ENCODE assay signal across 2 cellular contexts in genomic region chr19:39165857-39166256, GRCh38.
TF ChIP-seq lines count a peak whose summit lies in the region.

No MANE protein-coding gene starts in this region.

TF ChIP-seq in H1, 55 proteins besides CTCF, POLR2A, EP300 and RAD21:
- TF ChIP-seq SP2 (IDR thresholded peaks at IDR 0.05; ENCODE audit: low read length) (no peak), FOSL1 (IDR thresholded peaks at IDR 0.05; ENCODE audit: insufficient read depth, low read depth, low read length) (no peak), RNF2 (IDR thresholded peaks at IDR 0.05; ENCODE audit: borderline replicate concordance, low read depth, low read length, missing control alignments, poor library complexity, severe bottlenecking) (no peak), BRCA1 (IDR thresholded peaks at IDR 0.05; ENCODE audit: low read depth, low read length) (no peak), MAFK (IDR thresholded peaks at IDR 0.05; ENCODE audit: low read depth, low read length) (no peak), TAF7 (optimal IDR thresholded peaks at IDR 0.05; ENCODE audit: borderline replicate concordance, low read depth, low read length) (no peak), GTF2F1 (IDR thresholded peaks at IDR 0.05; ENCODE audit: borderline replicate concordance, low read depth, low read length) (no peak), CBX8 (IDR thresholded peaks at IDR 0.05; ENCODE audit: borderline replicate concordance, low read depth, low read length) (no peak), BCL11A (IDR thresholded peaks at IDR 0.05; ENCODE audit: low read depth in 2 of 2, low read length in 2 of 2) (no peak), CEBPB (IDR thresholded peaks at IDR 0.05; ENCODE audit: low read depth, low read length) (no peak), EGR1 (IDR thresholded peaks at IDR 0.05; ENCODE audit: borderline replicate concordance, low read depth, low read length) (no peak), KDM1A (IDR thresholded peaks at IDR 0.05; ENCODE audit: borderline replicate concordance, low read length) (no peak), ASH2L (IDR thresholded peaks at IDR 0.05; ENCODE audit: low read length) (no peak), CTBP2 (IDR thresholded peaks at IDR 0.05; ENCODE audit: borderline replicate concordance, insufficient read depth, insufficient read length, low read length) (no peak), SAP30 (IDR thresholded peaks at IDR 0.05; ENCODE audit: insufficient read depth, insufficient replicate concordance, low read length) (no peak), HDAC6 (IDR thresholded peaks at IDR 0.05; ENCODE audit: low read depth, low read length) (no peak), ZNF274 (IDR thresholded peaks at IDR 0.05; ENCODE audit: borderline replicate concordance, extremely low read depth, low read length) (no peak), POU5F1 (IDR thresholded peaks at IDR 0.05; ENCODE audit: low read depth, low read length) (no peak), RFX5 (IDR thresholded peaks at IDR 0.05; ENCODE audit: borderline replicate concordance, low read depth, low read length) (no peak)
- TF ChIP-seq, protein P1, sequence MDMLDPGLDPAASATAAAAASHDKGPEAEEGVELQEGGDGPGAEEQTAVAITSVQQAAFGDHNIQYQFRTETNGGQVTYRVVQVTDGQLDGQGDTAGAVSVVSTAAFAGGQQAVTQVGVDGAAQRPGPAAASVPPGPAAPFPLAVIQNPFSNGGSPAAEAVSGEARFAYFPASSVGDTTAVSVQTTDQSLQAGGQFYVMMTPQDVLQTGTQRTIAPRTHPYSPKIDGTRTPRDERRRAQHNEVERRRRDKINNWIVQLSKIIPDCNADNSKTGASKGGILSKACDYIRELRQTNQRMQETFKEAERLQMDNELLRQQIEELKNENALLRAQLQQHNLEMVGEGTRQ (IDR thresholded peaks at IDR 0.05; ENCODE audit: low read length), result no peak

TF ChIP-seq in SK-N-SH, 30 proteins besides CTCF, POLR2A, EP300 and RAD21:
- no peak for TF ChIP-seq JUND (IDR thresholded peaks at IDR 0.05)
- no peak for TF ChIP-seq RFX5 (IDR thresholded peaks at IDR 0.05; ENCODE audit: low read length)
- TF ChIP-seq SMC3 (IDR thresholded peaks at IDR 0.05; ENCODE audit: low read depth, low read length), result no peak
- TF ChIP-seq GATA2 (CRISPR knock-in tag; IDR thresholded peaks at IDR 0.05), result no peak
- no peak for TF ChIP-seq SIN3A (IDR thresholded peaks at IDR 0.05; ENCODE audit: borderline replicate concordance, low read depth, low read length)
- TF ChIP-seq MXI1 (IDR thresholded peaks at IDR 0.05; ENCODE audit: low read depth, low read length), result no peak
- no peak for TF ChIP-seq EZH2phosphoT487 (IDR thresholded peaks at IDR 0.05; ENCODE audit: borderline replicate concordance, low read depth)
- TF ChIP-seq NRF1 (IDR thresholded peaks at IDR 0.05; ENCODE audit: low read depth, low read length), result no peak
- no peak for TF ChIP-seq FOXM1 (IDR thresholded peaks at IDR 0.05; ENCODE audit: low read depth)
- TF ChIP-seq FOXJ3 (CRISPR knock-in tag; IDR thresholded peaks at IDR 0.05), result no peak
- TF ChIP-seq ELF1 (IDR thresholded peaks at IDR 0.05), result no peak
- TF ChIP-seq, protein P2, sequence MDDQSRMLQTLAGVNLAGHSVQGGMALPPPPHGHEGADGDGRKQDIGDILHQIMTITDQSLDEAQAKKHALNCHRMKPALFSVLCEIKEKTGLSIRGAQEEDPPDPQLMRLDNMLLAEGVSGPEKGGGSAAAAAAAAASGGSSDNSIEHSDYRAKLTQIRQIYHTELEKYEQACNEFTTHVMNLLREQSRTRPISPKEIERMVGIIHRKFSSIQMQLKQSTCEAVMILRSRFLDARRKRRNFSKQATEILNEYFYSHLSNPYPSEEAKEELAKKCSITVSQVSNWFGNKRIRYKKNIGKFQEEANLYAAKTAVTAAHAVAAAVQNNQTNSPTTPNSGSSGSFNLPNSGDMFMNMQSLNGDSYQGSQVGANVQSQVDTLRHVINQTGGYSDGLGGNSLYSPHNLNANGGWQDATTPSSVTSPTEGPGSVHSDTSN (IDR thresholded peaks at IDR 0.05), result no peak
- TF ChIP-seq IRF3 (IDR thresholded peaks at IDR 0.05; ENCODE audit: low read depth, low read length), result no peak
- TF ChIP-seq YY1 (IDR thresholded peaks at IDR 0.05; ENCODE audit: low read depth), result no peak
- no peak for TF ChIP-seq CHD2 (IDR thresholded peaks at IDR 0.05; ENCODE audit: low read length, partially characterized antibody)
- TF ChIP-seq REST (IDR thresholded peaks at IDR 0.05; ENCODE audit: low read depth, low read length), result no peak
- TF ChIP-seq, protein P3, sequence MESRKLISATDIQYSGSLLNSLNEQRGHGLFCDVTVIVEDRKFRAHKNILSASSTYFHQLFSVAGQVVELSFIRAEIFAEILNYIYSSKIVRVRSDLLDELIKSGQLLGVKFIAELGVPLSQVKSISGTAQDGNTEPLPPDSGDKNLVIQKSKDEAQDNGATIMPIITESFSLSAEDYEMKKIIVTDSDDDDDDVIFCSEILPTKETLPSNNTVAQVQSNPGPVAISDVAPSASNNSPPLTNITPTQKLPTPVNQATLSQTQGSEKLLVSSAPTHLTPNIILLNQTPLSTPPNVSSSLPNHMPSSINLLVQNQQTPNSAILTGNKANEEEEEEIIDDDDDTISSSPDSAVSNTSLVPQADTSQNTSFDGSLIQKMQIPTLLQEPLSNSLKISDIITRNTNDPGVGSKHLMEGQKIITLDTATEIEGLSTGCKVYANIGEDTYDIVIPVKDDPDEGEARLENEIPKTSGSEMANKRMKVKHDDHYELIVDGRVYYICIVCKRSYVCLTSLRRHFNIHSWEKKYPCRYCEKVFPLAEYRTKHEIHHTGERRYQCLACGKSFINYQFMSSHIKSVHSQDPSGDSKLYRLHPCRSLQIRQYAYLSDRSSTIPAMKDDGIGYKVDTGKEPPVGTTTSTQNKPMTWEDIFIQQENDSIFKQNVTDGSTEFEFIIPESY (IDR thresholded peaks at IDR 0.05; ENCODE audit: borderline replicate concordance, low read depth), result no peak
- no peak for TF ChIP-seq USF1 (IDR thresholded peaks at IDR 0.05; ENCODE audit: borderline replicate concordance, low read depth)
